ENCODE assay signal across 24 cellular contexts in the genomic region with DNA sequence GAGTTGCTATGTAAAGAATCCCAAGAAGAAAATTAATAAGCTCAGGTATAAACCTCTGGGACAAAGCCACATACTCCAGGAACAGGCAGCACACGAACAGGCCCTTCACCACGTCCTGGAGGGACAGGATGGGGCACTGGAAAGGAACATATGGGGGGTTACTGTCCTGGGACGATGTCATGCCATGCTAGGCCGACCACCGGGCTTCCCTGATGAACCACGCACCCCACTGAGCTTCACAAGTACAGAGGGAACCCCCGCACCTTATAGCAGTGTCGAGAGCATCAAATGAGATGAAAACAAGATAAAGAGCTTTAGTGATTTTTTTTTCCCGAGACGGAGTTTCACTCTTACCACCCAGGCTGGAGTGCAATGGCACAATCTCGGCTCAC. TPM values are rescaled to one million over a fixed set of nuclear protein-coding genes. Genes with fewer than 3 reads are reported as not detected.
DNase-seq lines count a peak whose midpoint lies in the region; ATAC-seq, FAIRE-seq and TF ChIP-seq lines count a peak whose summit lies in the region.
"Had no signal": no experiment of that assay in that cellular context is flagged by ENCODE, and none has a peak within 500 bp of the region (broad histone marks: within the 10 kb centered on the region; RNA-seq: fewer than 3 reads in every experiment).

No MANE protein-coding gene starts in this region.

- no peak overlapping the region for H3K27ac ChIP-seq in CD8-positive, alpha-beta memory T cell (ENCODE audit: low read depth, low read length)
- H3K27ac ChIP-seq in osteoblast (ENCODE audit: low read depth, low read length): no peak overlapping the region
- H3K27ac ChIP-seq: dorsolateral prefrontal cortex, left lung, parathyroid adenoma, sigmoid colon had no signal

- H2AFZ ChIP-seq in osteoblast (ENCODE audit: low read length): no peak overlapping the region
- H2AFZ ChIP-seq: parathyroid adenoma had no signal

- no peaks in the 10 kb centered on the region for H4K20me1 ChIP-seq in osteoblast (ENCODE audit: insufficient read depth, low read length)

- H3K4me3 Mint-ChIP-seq in CD8-positive, alpha-beta memory T cell: peak overlapping the region in 1 of 7 donors; percentile 61
- H3K4me3 Mint-ChIP-seq in activated naive CD8-positive, alpha-beta T cell treated with anti-CD3 and anti-CD28 coated beads, Interleukin-2, amount 50 U/mL, for 24 hours: no peak overlapping the region
- H3K4me3 Mint-ChIP-seq: nephron had no signal

- no peak overlapping the region for H3K4me2 ChIP-seq in osteoblast (ENCODE audit: insufficient read depth, low read length)

- DNase-seq in CD8-positive, alpha-beta memory T cell: no peak
- DNase-seq in D721Med (ENCODE audit: insufficient read length, low spot score): peak; percentile 8
- no peak for DNase-seq in activated naive CD8-positive, alpha-beta T cell treated with anti-CD3 and anti-CD28 coated beads, Interleukin-2, amount 50 U/mL, for 24 hours
- peak; percentile 62 for DNase-seq in osteoblast (ENCODE audit: insufficient read length, low spot score, missing footprints)
- DNase-seq in AG08396 (ENCODE audit: low spot score): no peak
- DNase-seq in effector CD8-positive, alpha-beta T cell (lab: John Stamatoyannopoulos, UW): no peak
- DNase-seq in DMS53 (lab: John Stamatoyannopoulos, UW): no peak
- DNase-seq: activated CD4-positive, alpha-beta T cell treated with anti-CD3 and anti-CD28 coated beads for 1 hour; AML-193; central memory CD4-positive, alpha-beta T cell; DMS79; dorsolateral prefrontal cortex; foreskin fibroblast; KBM-7; midbrain; NCI-H1694 treated with DMSO at 0.1 percent for 48 hours; NCI-H2171 treated with DMSO at 0.1 percent for 48 hours; NCI-H526 treated with DMSO at 0.1 percent for 48 hours had no signal

- TF ChIP-seq CTCF in D721Med (IDR thresholded peaks at IDR 0.05; ENCODE audit: insufficient read depth, missing control alignments) (no peak), osteoblast (IDR thresholded peaks at IDR 0.05; ENCODE audit: extremely low read depth, low read depth, low read length) (no peak)

- H3K79me2 ChIP-seq in osteoblast (ENCODE audit: insufficient read depth, low read length): peaks cover 8% of the 10 kb centered on the region
- H3K79me2 ChIP-seq: parathyroid adenoma had no signal

- no peaks in the 10 kb centered on the region for H3K27me3 ChIP-seq in CD8-positive, alpha-beta memory T cell (ENCODE audit: insufficient read depth, low read length, poor library complexity, severe bottlenecking)
- H3K27me3 ChIP-seq in osteoblast (ENCODE audit: insufficient read depth, low read length): no peaks in the 10 kb centered on the region
- H3K27me3 ChIP-seq: dorsolateral prefrontal cortex, left lung, sigmoid colon had no signal

- H3K36me3 ChIP-seq in CD8-positive, alpha-beta memory T cell (ENCODE audit: insufficient read depth, low read length): peaks cover 64% of the 10 kb centered on the region
- peaks cover 91% of the 10 kb centered on the region for H3K36me3 ChIP-seq in osteoblast (ENCODE audit: insufficient read depth, low read length)

- H3K4me3 ChIP-seq in CD8-positive, alpha-beta memory T cell (ENCODE audit: low read length): no peak overlapping the region
- H3K4me3 ChIP-seq in osteoblast (ENCODE audit: insufficient read depth, low read length): no peak overlapping the region
- H3K4me3 ChIP-seq: dorsolateral prefrontal cortex, left lung, sigmoid colon had no signal

- H3K4me1 Mint-ChIP-seq in CD8-positive, alpha-beta memory T cell: peaks cover 9 to 27% (median 21%) of the 10 kb centered on the region in 3 donors
- peaks cover 44% of the 10 kb centered on the region for H3K4me1 Mint-ChIP-seq in activated naive CD8-positive, alpha-beta T cell treated with anti-CD3 and anti-CD28 coated beads, Interleukin-2, amount 50 U/mL, for 24 hours
- H3K4me1 Mint-ChIP-seq: nephron had no signal

- H3K9me3 Mint-ChIP-seq in CD8-positive, alpha-beta memory T cell: no peaks in the 10 kb centered on the region
- no peaks in the 10 kb centered on the region for H3K9me3 Mint-ChIP-seq in activated naive CD8-positive, alpha-beta T cell treated with anti-CD3 and anti-CD28 coated beads, Interleukin-2, amount 50 U/mL, for 24 hours
- H3K9me3 Mint-ChIP-seq: nephron had no signal

- no peak for FAIRE-seq in D721Med (lab: Jason Lieb, UNC)
- FAIRE-seq: GM12892, GM19239 had no signal

- peaks cover 0 to 97% (median 18%) of the 10 kb centered on the region in 3 donors for H3K36me3 Mint-ChIP-seq in CD8-positive, alpha-beta memory T cell
- H3K36me3 Mint-ChIP-seq in activated naive CD8-positive, alpha-beta T cell treated with anti-CD3 and anti-CD28 coated beads, Interleukin-2, amount 50 U/mL, for 24 hours (ENCODE audit: low read depth): peaks cover 79% of the 10 kb centered on the region

- no peaks in the 10 kb centered on the region for H3K9me3 ChIP-seq in CD8-positive, alpha-beta memory T cell (ENCODE audit: low read length)
- H3K9me3 ChIP-seq in osteoblast (ENCODE audit: low read depth, low read length): no peaks in the 10 kb centered on the region
- H3K9me3 ChIP-seq: left lung, sigmoid colon had no signal

- ATAC-seq in activated naive CD8-positive, alpha-beta T cell treated with anti-CD3 and anti-CD28 coated beads, Interleukin-2, amount 50 U/mL, for 24 hours: no peak
- ATAC-seq: left lung had no signal

- H3K27me3 Mint-ChIP-seq in CD8-positive, alpha-beta memory T cell: peaks cover 0 to 5% of the 10 kb centered on the region in 2 donors
- H3K27me3 Mint-ChIP-seq in activated naive CD8-positive, alpha-beta T cell treated with anti-CD3 and anti-CD28 coated beads, Interleukin-2, amount 50 U/mL, for 24 hours: no peaks in the 10 kb centered on the region

- CTCF ChIA-PET in CD8-positive, alpha-beta memory T cell (lab: Charles Lee): interaction anchor here (1.1 to 2.7 kb wide), 3 partner anchors 9 to 181 kb away, joined by 6 to 13 read pairs (median 11); no protein-coding TSS in a partner anchor

- no peaks in the 10 kb centered on the region for H3K4me1 ChIP-seq in CD8-positive, alpha-beta memory T cell (ENCODE audit: insufficient read depth, low read length)
- no peaks in the 10 kb centered on the region for H3K4me1 ChIP-seq in osteoblast (ENCODE audit: insufficient read depth, low read length)
- H3K4me1 ChIP-seq: left lung, parathyroid adenoma, sigmoid colon had no signal

- peak overlapping the region in 7 of 8 donors; percentile 23 to 72 (median 52) for H3K27ac Mint-ChIP-seq in CD8-positive, alpha-beta memory T cell
- H3K27ac Mint-ChIP-seq in activated naive CD8-positive, alpha-beta T cell treated with anti-CD3 and anti-CD28 coated beads, Interleukin-2, amount 50 U/mL, for 24 hours: peak overlapping the region; percentile 35
- H3K27ac Mint-ChIP-seq: nephron had no signal

- POLR2A ChIA-PET in CD8-positive, alpha-beta memory T cell (lab: Charles Lee): no interaction called here

RNA-seq across cellular contexts. Expression of gene NOP14, which starts 19.1 kb away (rescaled TPM):
- 100 to 1,000 TPM; 156 to 165 TPM for total RNA-seq in CD8-positive, alpha-beta memory T cell
- polyA plus RNA-seq in CD8-positive, alpha-beta memory T cell: 26.5 TPM
- total RNA-seq in osteoblast: 24.2 and 30.0 TPM in 2 replicates

RNA-seq across cellular contexts. Expression of gene GRK4, which starts 19.3 kb away (rescaled TPM):
- 1 to 10 TPM; 5.4 to 7.7 TPM for total RNA-seq in CD8-positive, alpha-beta memory T cell
- 2.5 TPM for polyA plus RNA-seq in CD8-positive, alpha-beta memory T cell
- 7.4 and 7.6 TPM in 2 replicates for total RNA-seq in osteoblast

Comparison
In these comparisons a context has a peak if more than half of its experiments do, and no peak if none do; other contexts are left out.
1. DNase-seq: peak in D721Med (single experiment) and osteoblast (single experiment); none in CD8-positive, alpha-beta memory T cell (0 of 5), activated naive CD8-positive, alpha-beta T cell treated with anti-CD3 and anti-CD28 coated beads, Interleukin-2, amount 50 U/mL, for 24 hours (single experiment), AG08396 (single experiment), effector CD8-positive, alpha-beta T cell (single experiment) and DMS53 (single experiment).